8 cellular contexts compared by ENCODE assay signal in the genomic region with DNA sequence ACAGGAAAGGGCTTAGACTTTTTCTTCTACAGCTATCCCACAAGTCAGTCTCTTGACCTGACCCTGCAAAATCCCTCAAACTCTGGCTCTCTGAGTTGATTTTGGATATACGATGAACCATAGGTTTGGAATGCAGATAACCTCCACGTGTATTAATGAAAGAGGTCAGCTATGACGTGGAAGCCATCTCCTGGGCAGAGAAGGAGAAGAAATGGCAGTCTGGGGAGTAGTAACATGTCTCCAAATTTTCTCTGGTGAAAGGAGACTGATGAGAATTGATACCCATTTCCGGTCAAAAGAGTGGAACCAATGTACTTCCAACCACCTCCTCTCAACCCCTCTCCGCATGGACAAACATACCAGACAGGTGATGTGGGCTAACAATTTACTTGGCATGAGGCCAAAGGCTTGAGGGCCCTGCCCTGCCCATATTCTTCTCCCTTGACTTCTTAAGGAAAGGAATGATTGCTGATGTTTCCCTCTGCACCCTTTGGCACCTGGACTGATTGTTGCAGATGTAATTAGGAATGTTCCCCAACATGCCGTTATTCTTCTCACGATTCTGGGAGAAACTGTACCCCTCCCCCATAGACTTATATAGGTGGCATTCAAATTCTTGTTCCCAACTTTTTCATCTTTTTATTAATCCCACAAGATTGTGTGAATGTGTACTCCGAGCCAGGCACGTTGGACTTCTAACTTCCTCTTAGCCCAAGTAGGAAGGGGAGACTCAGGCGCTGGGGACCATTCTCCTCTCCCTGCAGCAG. TPM values are rescaled to one million over a fixed set of nuclear protein-coding genes. Genes with fewer than 3 reads are reported as not detected.
A peak's percentile ranks its signal among the peaks of the same experiment; 100 is the strongest.
DNase-seq lines count a peak whose midpoint lies in the region; ATAC-seq, FAIRE-seq and TF ChIP-seq lines count a peak whose summit lies in the region.

No MANE protein-coding gene starts in this region.

- no peak for TF ChIP-seq POLR2A in GM12891 (IDR thresholded peaks at IDR 0.05; ENCODE audit: low read depth, low read length)

- no peaks in the 10 kb centered on the region for H3K9me3 ChIP-seq in left ventricle myocardium inferior (replicated peaks)
- H3K9me3 ChIP-seq in left lung = no peaks in the 10 kb centered on the region
- no peaks in the 10 kb centered on the region for H3K9me3 ChIP-seq in aorta (ENCODE audit: control insufficient read depth, low read length)

- peak overlapping the region; percentile 93 for H3K27ac ChIP-seq in left ventricle myocardium inferior (replicated peaks)
- peak overlapping the region; percentile 85 to 92 for H3K27ac ChIP-seq in left lung
- peak overlapping the region; percentile 60 to 86 for H3K27ac ChIP-seq in aorta (ENCODE audit: low read depth in 1 of 2, low read length in 2 of 2)

- DNase-seq in left ventricle myocardium inferior (no peak), cardiac septum (ENCODE audit: low spot score) (no peak), astrocyte of the hippocampus (ENCODE audit: low read depth, low spot score) (peak; percentile 32), left lung (no peak), aorta (no peak), GM12891 (ENCODE audit: insufficient read length, low spot score) (no peak), DMS 273 (lab: John Stamatoyannopoulos, UW; ENCODE audit: unreplicated experiment) (no peak)

- H3K4me3 ChIP-seq in left ventricle myocardium inferior (peak overlapping the region; percentile 83), left lung (peak overlapping the region in 1 of 2 donors; percentile 48), aorta (ENCODE audit: low read length in 2 of 2) (peak overlapping the region in 1 of 2 donors; percentile 48)

- ATAC-seq in left lung = peak; percentile 38
- no peak for ATAC-seq in aorta (ENCODE audit: low FRiP score)
- ATAC-seq in HG02798 (IDR thresholded peaks at IDR 0.05; ENCODE audit: poor library complexity, unreplicated experiment) = no peak

- H3K27me3 ChIP-seq in left ventricle myocardium inferior (ENCODE audit: low read depth) (no peaks in the 10 kb centered on the region), left lung (peaks cover 25 to 45% of the 10 kb centered on the region in 2 donors), aorta (ENCODE audit: control insufficient read depth in 1 of 2, insufficient read depth in 2 of 2, low read length in 1 of 2) (no peaks in the 10 kb centered on the region)

- WGBS in aorta, 2 donors = 14 to 15% methylated on average over 10 of the region's 10 CpGs

- no peak for TF ChIP-seq CTCF in left ventricle myocardium inferior (IDR thresholded peaks at IDR 0.05; ENCODE audit: borderline replicate concordance)
- no peak for TF ChIP-seq CTCF in left lung (IDR thresholded peaks at IDR 0.05)

- H3K36me3 ChIP-seq in left ventricle myocardium inferior (no peaks in the 10 kb centered on the region), left lung (no peaks in the 10 kb centered on the region), aorta (ENCODE audit: control insufficient read depth in 1 of 2, insufficient read depth in 2 of 2, low read length in 1 of 2) (no peaks in the 10 kb centered on the region)

- intact Hi-C loops in left ventricle myocardium inferior (cut with micrococcal nuclease) (no loop called here), cardiac septum (cut with DNase I) (loop anchor here (5.0 kb wide), 4 partner anchors 42 to 213 kb away; no protein-coding TSS in a partner anchor), left lung (cut with DNase I) (no loop called here), aorta (cut with DNase I) (loop anchor here (2.0 to 5.0 kb wide), 3 partner anchors 100 to 228 kb away; no protein-coding TSS in a partner anchor)

- FAIRE-seq in GM12891 (lab: Jason Lieb, UNC) = no peak

- H3K4me1 ChIP-seq in left ventricle myocardium inferior = peaks cover 35% of the 10 kb centered on the region
- no peaks in the 10 kb centered on the region for H3K4me1 ChIP-seq in left lung
- H3K4me1 ChIP-seq in aorta (ENCODE audit: control insufficient read depth in 1 of 2, insufficient read depth in 2 of 2, low read length in 2 of 2) = no peaks in the 10 kb centered on the region

TF ChIP-seq in GM12891, 5 proteins besides CTCF, POLR2A, EP300 and RAD21:
- TF ChIP-seq POU2F2 (IDR thresholded peaks at IDR 0.05; ENCODE audit: low read depth, low read length) = no peak
- no peak for TF ChIP-seq TAF1 (IDR thresholded peaks at IDR 0.05; ENCODE audit: low read depth, low read length)
- TF ChIP-seq SPI1 (IDR thresholded peaks at IDR 0.05; ENCODE audit: low read depth, low read length) = no peak
- TF ChIP-seq PAX5 (IDR thresholded peaks at IDR 0.05; ENCODE audit: insufficient read depth, low read length, severe bottlenecking) = no peak
- TF ChIP-seq POLR2AphosphoS5 (IDR thresholded peaks at IDR 0.05; ENCODE audit: low read depth, low read length) = no peak

RNA-seq across cellular contexts. Expression of a gene that starts 0.6 kb away (rescaled TPM):
- total RNA-seq in left ventricle myocardium inferior (42.7 TPM), cardiac septum (50.3 TPM), left lung (100 to 1,000 TPM; 186 to 354 TPM), aorta (100 to 1,000 TPM; 481 to 708 TPM)
- 100 to 1,000 TPM; 241 to 380 TPM for polyA plus RNA-seq in aorta
- 1.1 TPM for polyA plus RNA-seq in GM12891 (2012; ENCODE audit: low read depth, missing spikeins)

Comparison
In these comparisons a context has a peak if more than half of its experiments do, and no peak if none do; other contexts are left out.
1. intact Hi-C loops: an anchor here in cardiac septum (5.0 kb wide) and aorta (2.0 to 5.0 kb wide); none called in left ventricle myocardium inferior and left lung.